Comparison of ENCODE assay signal across 15 cellular contexts in genomic region chr12:92111256-92111655, GRCh38. TPM values are rescaled to one million over a fixed set of nuclear protein-coding genes. Genes with fewer than 3 reads are reported as not detected.
DNase-seq lines count a peak whose midpoint lies in the region; ATAC-seq and TF ChIP-seq lines count a peak whose summit lies in the region.
"Had no signal": no experiment of that assay in that cellular context is flagged by ENCODE, and none has a peak within 500 bp of the region (broad histone marks: within the 10 kb centered on the region; RNA-seq: fewer than 3 reads in every experiment).

No MANE protein-coding gene starts in this region.

- no peaks in the 10 kb centered on the region for H3K27me3 Mint-ChIP-seq in CD4-positive, CD25-positive, alpha-beta regulatory T cell
- no peaks in the 10 kb centered on the region for H3K27me3 Mint-ChIP-seq in HFFc6 (ENCODE audit: insufficient read depth)
- H3K27me3 Mint-ChIP-seq: IgD-negative memory B cell had no signal

- no peak for ATAC-seq in CD4-positive, CD25-positive, alpha-beta regulatory T cell (ENCODE audit: low read depth in 2 of 2)
- ATAC-seq in GM18867 (IDR thresholded peaks at IDR 0.05; ENCODE audit: unreplicated experiment): peak; percentile 83
- peak; percentile 60 for ATAC-seq in HG02798 (IDR thresholded peaks at IDR 0.05; ENCODE audit: poor library complexity, unreplicated experiment)
- ATAC-seq in HG03558 (IDR thresholded peaks at IDR 0.05; ENCODE audit: extremely low read depth, unreplicated experiment): peak; percentile 43
- ATAC-seq: foreskin keratinocyte had no signal

- H3K27ac ChIP-seq in CD4-positive, CD25-positive, alpha-beta regulatory T cell (ENCODE audit: insufficient read depth, low read length, poor library complexity, severe bottlenecking): no peak overlapping the region
- H3K27ac ChIP-seq: dorsolateral prefrontal cortex, foreskin keratinocyte had no signal

- H3K27ac Mint-ChIP-seq in CD4-positive, CD25-positive, alpha-beta regulatory T cell: peak overlapping the region in 1 of 3 donors; percentile 26
- no peak overlapping the region for H3K27ac Mint-ChIP-seq in HFFc6

- H3K4me1 Mint-ChIP-seq in CD4-positive, CD25-positive, alpha-beta regulatory T cell: peaks cover 48 to 82% (median 71%) of the 10 kb centered on the region in 4 donors
- peaks cover 35% of the 10 kb centered on the region for H3K4me1 Mint-ChIP-seq in HFFc6 (ENCODE audit: low read depth)

- no peaks in the 10 kb centered on the region for H3K9me3 ChIP-seq in CD4-positive, CD25-positive, alpha-beta regulatory T cell (ENCODE audit: control insufficient read depth in 2 of 2, low read length in 2 of 2)

- peak overlapping the region; percentile 54 for H3K4me3 ChIP-seq in CD4-positive, CD25-positive, alpha-beta regulatory T cell (ENCODE audit: low read depth, low read length)
- H3K4me3 ChIP-seq: dorsolateral prefrontal cortex had no signal

- TF ChIP-seq CTCF in GM10266 (IDR thresholded peaks at IDR 0.05; ENCODE audit: control insufficient read depth, insufficient read depth, low read depth, missing control alignments) (no peak), HFFc6 (IDR thresholded peaks at IDR 0.05) (no peak)

- H3K36me3 ChIP-seq in CD4-positive, CD25-positive, alpha-beta regulatory T cell (ENCODE audit: control insufficient read depth, insufficient read depth, low read length): no peaks in the 10 kb centered on the region

- no peak for DNase-seq in CD4-positive, CD25-positive, alpha-beta regulatory T cell
- DNase-seq in GM10266 (ENCODE audit: extremely low spot score): no peak
- no peak for DNase-seq in NCI-H1092 treated with DMSO at 0.1 percent for 48 hours (lab: John Stamatoyannopoulos, UW)
- no peak for DNase-seq in central memory CD4-positive, alpha-beta T cell
- DNase-seq in HFFc6: no peak
- DNase-seq: amniotic stem cell, dorsolateral prefrontal cortex, foreskin keratinocyte, HCEC 1CT, NCI-H146, NCI-H82 had no signal

- H3K4me3 Mint-ChIP-seq in CD4-positive, CD25-positive, alpha-beta regulatory T cell: peak overlapping the region in 3 of 4 donors; percentile 12 to 74 (median 31)
- H3K4me3 Mint-ChIP-seq in HFFc6: no peak overlapping the region

- peaks cover 9% of the 10 kb centered on the region for H3K36me3 Mint-ChIP-seq in CD4-positive, CD25-positive, alpha-beta regulatory T cell
- H3K36me3 Mint-ChIP-seq in HFFc6 (ENCODE audit: low read depth): no peaks in the 10 kb centered on the region

- H3K4me1 ChIP-seq in CD4-positive, CD25-positive, alpha-beta regulatory T cell (ENCODE audit: control insufficient read depth, insufficient read depth, low read length, poor library complexity, severe bottlenecking): peaks cover 44% of the 10 kb centered on the region
- H3K4me1 ChIP-seq: foreskin keratinocyte had no signal

- H3K27me3 ChIP-seq in CD4-positive, CD25-positive, alpha-beta regulatory T cell (ENCODE audit: control insufficient read depth, insufficient read depth, low read length): no peaks in the 10 kb centered on the region
- H3K27me3 ChIP-seq: dorsolateral prefrontal cortex, foreskin keratinocyte had no signal

- H3K9me3 Mint-ChIP-seq in CD4-positive, CD25-positive, alpha-beta regulatory T cell: no peaks in the 10 kb centered on the region
- no peaks in the 10 kb centered on the region for H3K9me3 Mint-ChIP-seq in HFFc6
- H3K9me3 Mint-ChIP-seq: IgD-negative memory B cell had no signal

RNA-seq across cellular contexts. Expression of gene BTG1, which starts 34.4 kb away (rescaled TPM):
- 1,342 TPM for total RNA-seq in CD4-positive, CD25-positive, alpha-beta regulatory T cell
- 100 to 1,000 TPM; 509 to 939 (median 769) TPM for polyA plus RNA-seq in CD4-positive, CD25-positive, alpha-beta regulatory T cell
- total RNA-seq in HFFc6 (2021; fragmentation: NEBNext Ultra II Directional; extraction: Animal tissue kit (Norgen Biotek cat#: 25700)): 10 to 100 TPM; 38.7 to 49.9 (median 45.3) TPM

Comparison
In these comparisons a context has a peak if more than half of its experiments do, and no peak if none do; other contexts are left out.
1. ATAC-seq: peak in GM18867 (single experiment), HG02798 (single experiment) and HG03558 (single experiment); none in CD4-positive, CD25-positive, alpha-beta regulatory T cell (0 of 2).
2. RNA of gene BTG1, which starts 34.4 kb away (total RNA-seq): 1,342 TPM in CD4-positive, CD25-positive, alpha-beta regulatory T cell (single experiment); 38.7 to 49.9 TPM in HFFc6; every median in the first group is over 10 times any median in the second.